Comparison of ENCODE assay signal across 1 cellular context in genomic region chr15:80581976-80582375, GRCh38.
TF ChIP-seq lines count a peak whose summit lies in the region.

No MANE protein-coding gene starts in this region.

TF ChIP-seq in HCT116, 20 proteins besides CTCF, POLR2A, EP300 and RAD21 (continued from another document):
- TF ChIP-seq REST (IDR thresholded peaks at IDR 0.05; ENCODE audit: low read depth) (no peak), POLR2AphosphoS5 (IDR thresholded peaks at IDR 0.05; ENCODE audit: low read depth, low read length) (no peak), EZH2 (IDR thresholded peaks at IDR 0.05) (no peak), ZFX (IDR thresholded peaks at IDR 0.05) (no peak), FOSL1 (IDR thresholded peaks at IDR 0.05; ENCODE audit: low read depth) (no peak)
